In genomic region chr18:4251873-4252272, GRCh38 we compare ENCODE assay signal across 25 cellular contexts.
"Had no signal": no experiment of that assay in that cellular context is flagged by ENCODE, and none has a peak within 500 bp of the region (broad histone marks: within the 10 kb centered on the region; RNA-seq: fewer than 3 reads in every experiment).

No MANE protein-coding gene starts in this region.

- H3K9me3 Mint-ChIP-seq: mesothelial cell of epicardium, WTC11 had no signal

- H3K4me3 Mint-ChIP-seq: effector memory CD8-positive, alpha-beta T cell; mesothelial cell of epicardium; natural killer cell; WTC11 had no signal

- H3K4me1 ChIP-seq: psoas muscle, right atrium auricular region, spleen, upper lobe of left lung had no signal

- H3K36me3 ChIP-seq: brain microvascular endothelial cell, neutrophil, ovary, right atrium auricular region, spleen, upper lobe of left lung had no signal

- DNase-seq: activated T-cell treated with anti-CD3 and anti-CD28 coated beads, Interleukin-2, amount 50 U/mL, for 1 hour; aorta; brain microvascular endothelial cell; effector memory CD8-positive, alpha-beta T cell; hippocampal formation; left ventricle myocardium superior; mammary epithelial cell; natural killer cell; ovary; psoas muscle; spleen; stimulated activated CD4-positive, alpha-beta T cell treated with anti-CD3 and anti-CD28 coated beads, Interleukin-4, amount 100 ng/mL, for 1 hour; stimulated activated naive CD4-positive, alpha-beta T cell treated with Interleukin-2 at 50 U/mL for 16 hours; T1000; upper lobe of left lung had no signal

- H3K9me3 ChIP-seq: neutrophil, ovary, psoas muscle, right atrium auricular region, upper lobe of left lung had no signal

- FAIRE-seq: colon, endothelial cell of umbilical vein, frontal cortex had no signal

- H3K27me3 Mint-ChIP-seq: effector memory CD8-positive, alpha-beta T cell had no signal

- H3K27me3 ChIP-seq: brain microvascular endothelial cell, dorsolateral prefrontal cortex, neutrophil, ovary, right atrium auricular region, spleen, upper lobe of left lung had no signal

- H3K27ac Mint-ChIP-seq: activated naive CD4-positive, alpha-beta T cell treated with anti-CD3 and anti-CD28 coated beads, Interleukin-2, amount 50 U/mL, for 72 hours; effector memory CD8-positive, alpha-beta T cell; mesothelial cell of epicardium; natural killer cell; WTC11 had no signal

- H3K4me3 ChIP-seq: dorsolateral prefrontal cortex, ovary, psoas muscle, right atrium auricular region, spleen, upper lobe of left lung had no signal

- ATAC-seq: activated naive CD4-positive, alpha-beta T cell treated with anti-CD3 and anti-CD28 coated beads, Interleukin-2, amount 50 U/mL, for 72 hours; effector memory CD8-positive, alpha-beta T cell; esophagus mucosa; left ventricle myocardium superior; natural killer cell; psoas muscle; WTC11 had no signal

- H3K4me1 Mint-ChIP-seq: natural killer cell had no signal

- H3K27ac ChIP-seq: brain microvascular endothelial cell, neutrophil, ovary, psoas muscle, right atrium auricular region, spleen, upper lobe of left lung had no signal

- H3K36me3 Mint-ChIP-seq: activated naive CD4-positive, alpha-beta T cell treated with anti-CD3 and anti-CD28 coated beads, Interleukin-2, amount 50 U/mL, for 72 hours; mesothelial cell of epicardium; natural killer cell; WTC11 had no signal
